In genomic region chr1:233319272-233319671, GRCh38 we compare ENCODE assay signal across 18 cellular contexts.
"Had no signal": no experiment of that assay in that cellular context is flagged by ENCODE, and none has a peak within 500 bp of the region (broad histone marks: within the 10 kb centered on the region; RNA-seq: fewer than 3 reads in every experiment).

No MANE protein-coding gene starts in this region.

- DNase-seq: dorsolateral prefrontal cortex; effector CD8-positive, alpha-beta T cell; foreskin melanocyte; head of caudate nucleus; hippocampal formation; left colon; left ventricle myocardium superior; mesenchymal stem cell; midbrain; nucleus accumbens; ovary; right cardiac atrium; small intestine; stimulated activated CD4-positive, alpha-beta T cell treated with anti-CD3 and anti-CD28 coated beads, Interleukin-12 subunit alpha, Interleukin-12 subunit beta, amount 100 ng/mL, for 4 hours; stimulated activated naive CD4-positive, alpha-beta T cell; stomach; substantia nigra; transverse colon had no signal
